Comparison of ENCODE assay signal across 2 cellular contexts in genomic region chr11:65860278-65861164, GRCh38.
TF ChIP-seq lines count a peak whose summit lies in the region.

Gene MUS81 (plus strand): TSS chr11:65860433. CDS start chr11:65860754, 321 bp downstream.

TF ChIP-seq in A549, 52 proteins besides CTCF, POLR2A, EP300 and RAD21 (continues in another document):
- TF ChIP-seq FOXS1 (CRISPR knock-in tag; IDR thresholded peaks at IDR 0.05) (no peak; the same call in 1 of the 2 replicates), ESRRA (IDR thresholded peaks at IDR 0.05; ENCODE audit: borderline replicate concordance, low read length) (no peak; the same call in 1 of the 2 replicates), TFCP2L1 (CRISPR knock-in tag; IDR thresholded peaks at IDR 0.05) (no peak), SREBF2 (IDR thresholded peaks at IDR 0.05) (no peak), HOXA7 (CRISPR knock-in tag; IDR thresholded peaks at IDR 0.05) (no peak), ZC3H11A (IDR thresholded peaks at IDR 0.05) (no peak), RCOR1 (IDR thresholded peaks at IDR 0.05; ENCODE audit: low read depth, low read length) (no peak), HDAC2 (IDR thresholded peaks at IDR 0.05) (no peak), BHLHE40 (IDR thresholded peaks at IDR 0.05; ENCODE audit: low read depth, low read length) (0 out of 2 replicates have a peak, but pooled peaks have one; percentile 10), ATOH8 (CRISPR knock-in tag; IDR thresholded peaks at IDR 0.05; ENCODE audit: low read depth) (no peak), BCL3 (IDR thresholded peaks at IDR 0.05) (peak; percentile 63; the same call in 2 of the 3 replicates), MAZ (IDR thresholded peaks at IDR 0.05; ENCODE audit: borderline replicate concordance, low read depth, low read length) (peak; percentile 53; the same call in 1 of the 2 replicates), MAFK (IDR thresholded peaks at IDR 0.05; ENCODE audit: partially characterized antibody) (no peak), HMGXB4 (CRISPR knock-in tag; IDR thresholded peaks at IDR 0.05; ENCODE audit: borderline replicate concordance) (no peak), KDM5A (IDR thresholded peaks at IDR 0.05) (no peak), ELK1 (IDR thresholded peaks at IDR 0.05; ENCODE audit: low read depth, low read length) (no peak), JUN (IDR thresholded peaks at IDR 0.05) (peak; percentile 11 to 77; a peak in 4 of 5 replicates), REST (IDR thresholded peaks at IDR 0.05) (no peak; the same call in 1 of the 2 replicates), POLR2AphosphoS2 (conservative IDR thresholded peaks at IDR 0.05; ENCODE audit: low read length) (no peak), ZNF302 (CRISPR knock-in tag; IDR thresholded peaks at IDR 0.05) (no peak), CBX2 (IDR thresholded peaks at IDR 0.05; ENCODE audit: borderline replicate concordance, low read depth) (no peak), MYC (IDR thresholded peaks at IDR 0.05; ENCODE audit: borderline replicate concordance, low read length) (peak; percentile 22; the same call in 1 of the 2 replicates), ZSCAN20 (CRISPR knock-in tag; IDR thresholded peaks at IDR 0.05) (no peak)

TF ChIP-seq in H1, 55 proteins besides CTCF, POLR2A, EP300 and RAD21:
- no peak for TF ChIP-seq CHD1 (IDR thresholded peaks at IDR 0.05; ENCODE audit: low read depth, low read length)
- peak; percentile 30 for TF ChIP-seq CREB1 (IDR thresholded peaks at IDR 0.05)
- 0 out of 2 replicates have a peak, but pooled peaks have one; percentile 5 for TF ChIP-seq CHD2 (IDR thresholded peaks at IDR 0.05; ENCODE audit: low read length)
- TF ChIP-seq SRF (IDR thresholded peaks at IDR 0.05; ENCODE audit: low read depth, low read length), result 0 out of 2 replicates have a peak, but pooled peaks have one; percentile 17
- TF ChIP-seq SP4 (IDR thresholded peaks at IDR 0.05; ENCODE audit: low read length), result peak; percentile 87
- TF ChIP-seq CHD7 (IDR thresholded peaks at IDR 0.05; ENCODE audit: insufficient replicate concordance, low read length), result no peak
- peak; percentile 88 to 90; a peak in 3 of 4 replicates for TF ChIP-seq SIN3A (conservative IDR thresholded peaks at IDR 0.05 in 1 of 2, IDR thresholded peaks at IDR 0.05 in 1 of 2; ENCODE audit: low read depth in 1 of 2, low read length in 2 of 2)
- peak; percentile 93 for TF ChIP-seq TAF7 (optimal IDR thresholded peaks at IDR 0.05; ENCODE audit: borderline replicate concordance, low read depth, low read length)
- TF ChIP-seq GTF2F1 (IDR thresholded peaks at IDR 0.05; ENCODE audit: borderline replicate concordance, low read depth, low read length), result no peak
- no peak for TF ChIP-seq RNF2 (IDR thresholded peaks at IDR 0.05; ENCODE audit: borderline replicate concordance, low read depth, low read length, missing control alignments, poor library complexity, severe bottlenecking)
- peak; percentile 35 for TF ChIP-seq NANOG (IDR thresholded peaks at IDR 0.05; ENCODE audit: insufficient read depth, low read depth, low read length, poor library complexity, severe bottlenecking)
- TF ChIP-seq KDM4A (IDR thresholded peaks at IDR 0.05; ENCODE audit: low read depth, low read length, severe bottlenecking), result peak; percentile 36
- peak; percentile 3; the same call in 1 of the 2 replicates for TF ChIP-seq RBBP5 (IDR thresholded peaks at IDR 0.05; ENCODE audit: borderline replicate concordance, low read depth, low read length)
- peak; percentile 46 for TF ChIP-seq ASH2L (IDR thresholded peaks at IDR 0.05; ENCODE audit: low read length)
- TF ChIP-seq SIX5 (IDR thresholded peaks at IDR 0.05; ENCODE audit: low read depth, low read length), result no peak
- peak; percentile 31 to 67; a peak in 2 of 4 replicates for TF ChIP-seq HDAC2 (IDR thresholded peaks at IDR 0.05; ENCODE audit: borderline replicate concordance in 1 of 2, low read depth in 2 of 2, low read length in 2 of 2)
- no peak for TF ChIP-seq HDAC6 (IDR thresholded peaks at IDR 0.05; ENCODE audit: low read depth, low read length)
- TF ChIP-seq MAFK (IDR thresholded peaks at IDR 0.05; ENCODE audit: low read depth, low read length), result no peak
- TF ChIP-seq USF2 (IDR thresholded peaks at IDR 0.05; ENCODE audit: low read length), result 0 out of 2 replicates have a peak, but pooled peaks have one; percentile 28
- TF ChIP-seq SP2 (IDR thresholded peaks at IDR 0.05; ENCODE audit: low read length), result peak; percentile 77
- TF ChIP-seq MAX (IDR thresholded peaks at IDR 0.05), result peak; percentile 33
- TF ChIP-seq TAF1 (IDR thresholded peaks at IDR 0.05; ENCODE audit: low read depth, low read length), result peak; percentile 84
- peak; percentile 87 for TF ChIP-seq EGR1 (IDR thresholded peaks at IDR 0.05; ENCODE audit: borderline replicate concordance, low read depth, low read length)
- TF ChIP-seq CBX5 (IDR thresholded peaks at IDR 0.05; ENCODE audit: low read depth, low read length), result no peak
- TF ChIP-seq JUN (IDR thresholded peaks at IDR 0.05; ENCODE audit: low read depth, low read length), result no peak
- TF ChIP-seq JUND (IDR thresholded peaks at IDR 0.05; ENCODE audit: low read length), result no peak
- TF ChIP-seq SUZ12 (IDR thresholded peaks at IDR 0.05; ENCODE audit: low read length), result no peak
- TF ChIP-seq YY1 (IDR thresholded peaks at IDR 0.05; ENCODE audit: low read depth, low read length), result 0 out of 2 replicates have a peak, but pooled peaks have one; percentile 11
- TF ChIP-seq SP1 (IDR thresholded peaks at IDR 0.05; ENCODE audit: low read depth, low read length), result peak; percentile 83; the same call in 1 of the 2 replicates
- TF ChIP-seq TBP (IDR thresholded peaks at IDR 0.05; ENCODE audit: low read depth, low read length), result peak; percentile 87
- TF ChIP-seq PHF8 (conservative IDR thresholded peaks at IDR 0.05; ENCODE audit: low read depth, low read length), result peak; percentile 70
- peak; percentile 74; the same call in 1 of the 2 replicates for TF ChIP-seq GABPA (IDR thresholded peaks at IDR 0.05; ENCODE audit: borderline replicate concordance, insufficient read depth, low read length)
- no peak for TF ChIP-seq TCF12 (IDR thresholded peaks at IDR 0.05; ENCODE audit: low read depth, low read length)
TF ChIP-seq in H1: peak in this region for 21.
